Comparison of ENCODE assay signal across 16 cellular contexts in the genomic region with DNA sequence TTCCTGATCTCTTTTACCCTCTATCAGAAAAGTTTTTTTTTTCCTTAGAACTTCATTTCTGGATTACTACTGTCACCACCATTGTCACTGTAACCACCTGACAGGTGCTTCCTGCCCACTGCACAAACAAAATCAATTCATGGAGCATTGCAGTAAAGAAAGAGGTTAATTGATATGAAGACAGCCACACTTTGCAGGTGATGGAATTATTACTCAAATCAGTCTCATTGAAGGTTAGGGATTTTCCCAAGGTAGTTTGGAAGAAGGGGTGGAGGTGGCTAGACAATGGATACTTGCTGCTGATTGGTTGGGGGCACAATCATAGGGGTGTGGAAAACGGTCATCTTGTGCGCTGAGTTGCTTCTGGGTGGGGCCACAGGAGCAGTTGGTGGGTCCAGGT.
"Had no signal": no experiment of that assay in that cellular context is flagged by ENCODE, and none has a peak within 500 bp of the region (broad histone marks: within the 10 kb centered on the region; RNA-seq: fewer than 3 reads in every experiment).

No MANE protein-coding gene starts in this region.

- FAIRE-seq: kidney had no signal

- DNase-seq: activated CD4-positive, alpha-beta memory T cell treated with anti-CD3 and anti-CD28 coated beads for 36 hours; activated CD8-positive, alpha-beta memory T cell treated with anti-CD3 and anti-CD28 coated beads, Interleukin-2, amount 50 U/mL, for 48 hours; activated naive CD4-positive, alpha-beta T cell; adrenal gland; central memory CD4-positive, alpha-beta T cell; cortex of kidney; effector memory CD4-positive, alpha-beta T cell; kidney; left ventricle myocardium superior; psoas muscle; spleen; upper lobe of right lung had no signal

- H3K9me3 Mint-ChIP-seq: activated CD4-positive, alpha-beta memory T cell treated with anti-CD3 and anti-CD28 coated beads for 36 hours; stimulated activated naive CD8-positive, alpha-beta T cell treated with anti-CD3 and anti-CD28 coated beads, Interleukin-15, Interleukin-2, amounts not matched to agents 100 ng/mL and 50 ng/mL, for 24 hours; T-helper 1 cell treated with Interleukin-12 subunit alpha and Interleukin-12 subunit beta and Interleukin-4 antibody, amounts not matched to agents 30 μg/mL and 1 μg/mL, for 36 hours had no signal

- ATAC-seq: left ventricle myocardium superior, psoas muscle, sciatic nerve, upper lobe of right lung had no signal

- H3K27ac Mint-ChIP-seq: activated CD4-positive, alpha-beta memory T cell treated with anti-CD3 and anti-CD28 coated beads for 36 hours; stimulated activated naive CD8-positive, alpha-beta T cell treated with anti-CD3 and anti-CD28 coated beads, Interleukin-15, Interleukin-2, amounts not matched to agents 100 ng/mL and 50 ng/mL, for 24 hours; T-helper 1 cell treated with Interleukin-12 subunit alpha and Interleukin-12 subunit beta and Interleukin-4 antibody, amounts not matched to agents 30 μg/mL and 1 μg/mL, for 36 hours had no signal

- H3K4me3 ChIP-seq: adrenal gland, hepatocyte, psoas muscle, spleen, upper lobe of right lung had no signal

- H3K27me3 ChIP-seq: adrenal gland, hepatocyte, spleen, upper lobe of right lung had no signal

- H3K27ac ChIP-seq: adrenal gland, hepatocyte, psoas muscle, spleen, upper lobe of right lung had no signal

- H3K36me3 Mint-ChIP-seq: activated CD4-positive, alpha-beta memory T cell treated with anti-CD3 and anti-CD28 coated beads for 36 hours had no signal

- H3K27me3 Mint-ChIP-seq: activated CD4-positive, alpha-beta memory T cell treated with anti-CD3 and anti-CD28 coated beads for 36 hours; stimulated activated naive CD8-positive, alpha-beta T cell treated with anti-CD3 and anti-CD28 coated beads, Interleukin-15, Interleukin-2, amounts not matched to agents 100 ng/mL and 50 ng/mL, for 24 hours had no signal

- H3K4me3 Mint-ChIP-seq: activated CD4-positive, alpha-beta memory T cell treated with anti-CD3 and anti-CD28 coated beads for 36 hours; stimulated activated naive CD8-positive, alpha-beta T cell treated with anti-CD3 and anti-CD28 coated beads, Interleukin-15, Interleukin-2, amounts not matched to agents 100 ng/mL and 50 ng/mL, for 24 hours; T-helper 1 cell treated with Interleukin-12 subunit alpha and Interleukin-12 subunit beta and Interleukin-4 antibody, amounts not matched to agents 30 μg/mL and 1 μg/mL, for 36 hours had no signal

- H3K4me1 ChIP-seq: psoas muscle, upper lobe of right lung had no signal
